In the genomic region with DNA sequence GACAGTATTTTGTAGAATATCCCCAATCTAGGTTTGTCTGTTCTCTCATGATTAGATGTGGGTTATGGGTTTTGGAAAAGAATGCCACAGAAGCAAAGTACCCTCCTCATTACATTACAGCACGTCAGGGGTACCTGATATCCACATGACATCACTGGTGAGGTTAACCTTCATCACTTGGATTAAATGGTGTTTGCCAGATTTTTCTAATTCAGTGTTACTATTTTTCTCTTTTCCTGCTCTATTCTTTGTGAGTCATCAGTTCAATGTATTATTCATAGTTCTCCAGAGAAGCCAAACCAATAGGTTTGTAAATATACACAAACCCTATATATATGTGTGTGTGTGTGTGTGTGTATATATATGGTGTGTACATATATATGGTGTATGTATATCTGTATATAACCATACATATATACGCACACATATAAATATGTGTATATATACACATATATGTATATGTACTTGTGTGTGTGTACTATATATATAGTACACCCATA, we compare ENCODE assay signal across 24 cellular contexts.
"Had no signal": no experiment of that assay in that cellular context is flagged by ENCODE, and none has a peak within 500 bp of the region (broad histone marks: within the 10 kb centered on the region; RNA-seq: fewer than 3 reads in every experiment).

No MANE protein-coding gene starts in this region.

- H3K27ac ChIP-seq: breast epithelium, RWPE1, SJCRH30 had no signal

- ATAC-seq: activated naive CD4-positive, alpha-beta T cell treated with anti-CD3 and anti-CD28 coated beads, Interleukin-2, amount 50 U/mL, for 72 hours; activated naive CD8-positive, alpha-beta T cell treated with anti-CD3 and anti-CD28 coated beads, Interleukin-2, amount 50 U/mL, for 24 hours; activated T-cell treated with anti-CD3 and anti-CD28 coated beads, Interleukin-2, amount 50 U/mL, for 4 hours; Panc1 had no signal

- H3K4me3 ChIP-seq: breast epithelium, SJCRH30 had no signal

- H3K27me3 ChIP-seq: breast epithelium, SJCRH30 had no signal

- FAIRE-seq: TTC549 had no signal

- DNase-seq: activated B cell treated with CpG ODN at 0.5 μM for 24 hours; activated CD4-positive, alpha-beta memory T cell treated with anti-CD3 and anti-CD28 coated beads for 36 hours; activated CD4-positive, alpha-beta T cell treated with anti-CD3 and anti-CD28 coated beads, Interleukin-2, amount 10 ng/mL, durations not matched to agents 7 days and 5 days; activated CD8-positive, alpha-beta memory T cell treated with anti-CD3 and anti-CD28 coated beads for 24 hours; activated effector memory CD4-positive, alpha-beta T cell treated with anti-CD3 and anti-CD28 coated beads, Interleukin-2, amount 50 U/mL, for 16 hours; activated naive CD4-positive, alpha-beta T cell treated with Interleukin-2 at 50 U/mL for 16 hours; activated naive CD8-positive, alpha-beta T cell treated with anti-CD3 and anti-CD28 coated beads, Interleukin-2, amount 50 U/mL, for 24 hours; activated T-cell treated with anti-CD3 and anti-CD28 coated beads, Interleukin-2, amount 50 U/mL, for 4 hours; amniotic stem cell; central memory CD4-positive, alpha-beta T cell; Kasumi-1; KBM-7; NCI-H1930; NCI-H345; NCI-H510A; NCI-H526 treated with DMSO at 0.1 percent for 48 hours; NCI-H82; Right ventricle myocardium superior; SJCRH30 had no signal

- H3K4me1 ChIP-seq: breast epithelium, SJCRH30 had no signal

- H3K9me3 ChIP-seq: breast epithelium, SJCRH30 had no signal

- H3K36me3 ChIP-seq: breast epithelium, SJCRH30 had no signal
